9 cellular contexts compared by ENCODE assay signal in the genomic region with DNA sequence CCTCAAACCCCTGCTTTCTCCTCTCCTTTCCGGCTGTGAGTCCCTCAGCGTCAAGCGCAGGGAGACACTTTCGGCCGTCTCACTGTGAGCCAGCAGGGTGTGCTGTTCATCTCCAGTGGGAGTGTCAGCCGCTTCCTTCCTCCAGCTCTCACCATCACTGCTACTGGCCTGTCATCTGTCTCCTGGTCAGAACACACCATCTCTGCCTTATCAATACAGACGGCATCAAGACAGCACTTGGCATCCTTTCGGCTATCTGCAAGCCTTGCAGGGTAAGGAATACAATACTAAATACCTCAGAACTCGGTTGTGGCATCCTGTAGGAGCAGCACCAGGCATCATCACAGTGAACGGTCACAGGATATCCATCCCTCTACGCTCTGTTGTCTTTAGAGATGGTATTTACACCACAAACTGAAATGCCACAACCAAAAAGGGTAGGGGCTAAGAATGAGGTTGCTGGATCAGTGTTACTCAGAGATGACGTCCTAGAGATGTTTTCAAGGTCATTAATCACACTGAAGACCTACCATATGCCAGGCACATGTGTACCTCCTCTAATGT. TPM values are rescaled to one million over a fixed set of nuclear protein-coding genes. Genes with fewer than 3 reads are reported as not detected.
DNase-seq lines count a peak whose midpoint lies in the region; ATAC-seq and TF ChIP-seq lines count a peak whose summit lies in the region.
"Had no signal": no experiment of that assay in that cellular context is flagged by ENCODE, and none has a peak within 500 bp of the region (broad histone marks: within the 10 kb centered on the region; RNA-seq: fewer than 3 reads in every experiment).

No MANE protein-coding gene starts in this region.

- no peak overlapping the region for H3K27ac Mint-ChIP-seq in T-helper 17 cell
- H3K27ac Mint-ChIP-seq: T-cell had no signal

- no peaks in the 10 kb centered on the region for H3K4me1 Mint-ChIP-seq in T-helper 17 cell
- H3K4me1 Mint-ChIP-seq: T-cell had no signal

- no peaks in the 10 kb centered on the region for H3K9me3 ChIP-seq in tibial nerve
- H3K9me3 ChIP-seq in T-helper 17 cell (ENCODE audit: control insufficient read depth, low read length, poor library complexity, severe bottlenecking): no peaks in the 10 kb centered on the region

- TF ChIP-seq POLR2A in tibial nerve (IDR thresholded peaks at IDR 0.05): no peak

- ATAC-seq in T-helper 17 cell (no peak), GM21717 (IDR thresholded peaks at IDR 0.05; ENCODE audit: unreplicated experiment) (no peak), GM21526 (IDR thresholded peaks at IDR 0.05; ENCODE audit: low FRiP score, unreplicated experiment) (no peak)

- no peaks in the 10 kb centered on the region for H3K27me3 Mint-ChIP-seq in T-helper 17 cell

- TF ChIP-seq CTCF in tibial nerve (IDR thresholded peaks at IDR 0.05): peak; percentile 15 to 46 (median 28)

- no peaks in the 10 kb centered on the region for H3K4me1 ChIP-seq in tibial nerve

- no peak overlapping the region for H3K27ac ChIP-seq in tibial nerve

- no peaks in the 10 kb centered on the region for H3K36me3 Mint-ChIP-seq in T-helper 17 cell (ENCODE audit: low read depth)

- WGBS in tibial nerve, 2 donors: 48 to 54% methylated on average over 12 of the region's 12 CpGs

- no peaks in the 10 kb centered on the region for H3K27me3 ChIP-seq in tibial nerve

- H3K36me3 ChIP-seq in tibial nerve: peaks cover 0 to 27% (median under 1%) of the 10 kb centered on the region in 3 donors

- H3K4me3 Mint-ChIP-seq in T-helper 17 cell: no peak overlapping the region
- H3K4me3 Mint-ChIP-seq: T-cell had no signal

- peak; percentile 78 for DNase-seq in ELF-1 (ENCODE audit: low read depth, low spot score)
- peak; percentile 76 to 79 for DNase-seq in Kasumi-1 (lab: John Stamatoyannopoulos, UW)
- DNase-seq in activated naive CD4-positive, alpha-beta T cell treated with anti-CD3 and anti-CD28 coated beads, Interleukin-2, amount 50 U/mL, for 16 hours: peak; percentile 14
- DNase-seq in iPS-NIHi11 (ENCODE audit: low spot score): peak; percentile 70
- DNase-seq in tibial nerve (ENCODE audit: low spot score in 2 of 2): no peak
- DNase-seq in T-helper 17 cell: no peak
- DNase-seq: T-cell had no signal

- H3K4me3 ChIP-seq in tibial nerve: no peak overlapping the region

- TF ChIP-seq EP300 in tibial nerve (IDR thresholded peaks at IDR 0.05): no peak

RNA-seq across cellular contexts. Expression of gene CMTM4, which starts 20.7 kb away (rescaled TPM):
- 10 to 100 TPM; 14.2 to 22.7 (median 19.6) TPM for total RNA-seq in tibial nerve
- 1 to 10 TPM; 1.1 to 1.5 TPM for total RNA-seq in T-helper 17 cell

RNA-seq across cellular contexts. Expression of gene DYNC1LI2, which starts 34.2 kb away (rescaled TPM):
- total RNA-seq in tibial nerve (100 to 1,000 TPM; 248 to 363 (median 266) TPM), T-helper 17 cell (10 to 100 TPM; 77.5 to 97.1 TPM)

Comparison
In these comparisons a context has a peak if more than half of its experiments do, and no peak if none do; other contexts are left out.
1. DNase-seq: peak in ELF-1 (single experiment), Kasumi-1 (2 of 2), activated naive CD4-positive, alpha-beta T cell treated with anti-CD3 and anti-CD28 coated beads, Interleukin-2, amount 50 U/mL, for 16 hours (single experiment) and iPS-NIHi11 (single experiment); none in tibial nerve (0 of 2) and T-helper 17 cell (0 of 3).
2. RNA of gene CMTM4, which starts 20.7 kb away (total RNA-seq): 14.2 to 22.7 TPM in tibial nerve; 1.1 to 1.5 TPM in T-helper 17 cell; every median in the first group is over 4 times any median in the second.